Comparison of ENCODE assay signal across 19 cellular contexts in the genomic region with DNA sequence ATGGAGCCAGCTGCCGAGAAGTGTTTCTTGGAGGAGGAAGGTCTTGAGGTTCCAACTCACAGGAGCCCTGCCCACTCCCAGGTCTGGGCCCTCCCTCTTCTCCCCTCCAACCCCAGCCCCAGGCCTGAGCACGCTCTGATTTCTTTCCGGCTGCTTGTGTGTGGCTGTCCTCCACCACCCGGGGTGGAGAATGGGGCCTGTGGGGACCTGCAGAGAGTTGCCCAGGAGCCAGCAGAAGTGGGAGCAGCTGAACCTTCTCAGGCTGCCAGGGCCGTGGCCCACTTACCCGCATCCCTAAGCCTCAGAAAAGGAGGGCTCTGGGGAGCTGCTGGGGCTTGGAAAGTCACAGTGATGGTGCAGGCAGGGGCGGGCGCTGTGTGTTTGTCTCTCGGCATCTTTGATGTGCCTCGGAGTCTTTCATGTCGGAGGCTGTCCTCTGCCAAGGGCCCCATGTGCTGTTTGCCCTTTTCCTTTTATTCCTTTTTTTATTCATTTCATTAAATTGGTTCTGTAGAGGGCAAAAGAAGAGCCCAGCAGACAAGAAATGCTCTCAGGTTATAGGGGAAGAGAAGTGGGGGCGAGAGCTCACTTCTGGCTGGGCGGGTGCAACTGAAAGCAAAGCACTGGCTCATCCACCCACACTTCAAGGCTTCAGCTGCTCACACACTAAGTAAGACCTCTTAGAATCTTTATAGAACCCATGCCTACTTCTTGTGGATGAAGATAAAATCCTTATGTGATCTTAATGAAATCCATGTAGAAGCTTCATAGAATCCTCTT. TPM values are rescaled to one million over a fixed set of nuclear protein-coding genes. Genes with fewer than 3 reads are reported as not detected.
A peak's percentile ranks its signal among the peaks of the same experiment; 100 is the strongest.
DNase-seq lines count a peak whose midpoint lies in the region; ATAC-seq and TF ChIP-seq lines count a peak whose summit lies in the region.
"Had no signal": no experiment of that assay in that cellular context is flagged by ENCODE, and none has a peak within 500 bp of the region (broad histone marks: within the 10 kb centered on the region; RNA-seq: fewer than 3 reads in every experiment).

No MANE protein-coding gene starts in this region.

- H3K27ac Mint-ChIP-seq in nephron progenitor cell = peak overlapping the region; percentile 85
- H3K27ac Mint-ChIP-seq: CD4-positive, alpha-beta T cell; naive B cell; progenitor cell of endocrine pancreas had no signal

- no peak for TF ChIP-seq CTCF in RWPE1 (conservative IDR thresholded peaks at IDR 0.05; ENCODE audit: low read depth)
- TF ChIP-seq CTCF in nephron progenitor cell (IDR thresholded peaks at IDR 0.05) = no peak
- no peak for TF ChIP-seq CTCF in GM20000 (IDR thresholded peaks at IDR 0.05; ENCODE audit: extremely low read depth, missing control alignments)

- DNase-seq in CD1c-positive myeloid dendritic cell (ENCODE audit: extremely low spot score) = peak; percentile 24
- peak; percentile 75 for DNase-seq in RWPE1 (ENCODE audit: low spot score)
- DNase-seq in nephron progenitor cell = no peak
- no peak for DNase-seq in NCI-H446 treated with DMSO at 0.1 percent for 48 hours (lab: John Stamatoyannopoulos, UW)
- DNase-seq in GM20000 (ENCODE audit: low spot score) = no peak
- no peak for DNase-seq in central memory CD4-positive, alpha-beta T cell
- no peak for DNase-seq in NCI-H69 (lab: John Stamatoyannopoulos, UW)
- DNase-seq: ACHN; activated CD4-positive, alpha-beta T cell treated with anti-CD3 and anti-CD28 coated beads, Interleukin-2, amount 50 U/mL, for 48 hours; CD4-positive, alpha-beta T cell; effector CD4-positive, alpha-beta T cell; hypothalamus; left colon; naive B cell; PC-9; stimulated activated CD4-positive, alpha-beta T cell treated with anti-CD3 and anti-CD28 coated beads, Interleukin-12 subunit alpha, Interleukin-12 subunit beta, amount 100 ng/mL, for 4 hours; stimulated activated naive CD4-positive, alpha-beta T cell treated with Interleukin-2 at 50 U/mL for 16 hours had no signal

- no peak overlapping the region for H3K4me3 Mint-ChIP-seq in nephron progenitor cell
- H3K4me3 Mint-ChIP-seq: CD4-positive, alpha-beta T cell; naive B cell had no signal

- peak overlapping the region; percentile 92 for H3K27ac ChIP-seq in RWPE1
- H3K27ac ChIP-seq: PC-9 had no signal

- POLR2A ChIA-PET in RWPE1 (lab: Yijun Ruan, JAX; ENCODE audit: low non-redundant PET) = no interaction called here

- CTCF ChIA-PET in RWPE1 (lab: Yijun Ruan, JAX) = interaction anchor here (0.6 to 1.4 kb wide), 3 partner anchors 33 to 68 kb away, joined by 3 read pairs; no protein-coding TSS in a partner anchor

- peaks cover 53% of the 10 kb centered on the region for H3K4me1 Mint-ChIP-seq in nephron progenitor cell
- H3K4me1 Mint-ChIP-seq: naive B cell had no signal

- no peaks in the 10 kb centered on the region for H3K9me3 Mint-ChIP-seq in nephron progenitor cell
- H3K9me3 Mint-ChIP-seq: CD4-positive, alpha-beta T cell; naive B cell had no signal

- H3K36me3 Mint-ChIP-seq in nephron progenitor cell (ENCODE audit: low read depth) = no peaks in the 10 kb centered on the region
- H3K36me3 Mint-ChIP-seq: naive B cell had no signal

- peak; percentile 93 for ATAC-seq in esophagus mucosa
- ATAC-seq: left colon had no signal

- H3K27me3 Mint-ChIP-seq in nephron progenitor cell (ENCODE audit: low read depth, poor library complexity) = no peaks in the 10 kb centered on the region

RNA-seq across cellular contexts. Expression of gene SDC1, which starts 52.5 kb away (rescaled TPM):
- total RNA-seq in esophagus mucosa = 477 TPM
- total RNA-seq: CD4-positive, alpha-beta T cell had no signal

Comparison
In these comparisons a context has a peak if more than half of its experiments do, and no peak if none do; other contexts are left out.
1. DNase-seq: peak in CD1c-positive myeloid dendritic cell (single experiment) and RWPE1 (single experiment); none in nephron progenitor cell (single experiment), NCI-H446 treated with DMSO at 0.1 percent for 48 hours (single experiment), GM20000 (single experiment), central memory CD4-positive, alpha-beta T cell (single experiment) and NCI-H69 (single experiment).